In the genomic region with DNA sequence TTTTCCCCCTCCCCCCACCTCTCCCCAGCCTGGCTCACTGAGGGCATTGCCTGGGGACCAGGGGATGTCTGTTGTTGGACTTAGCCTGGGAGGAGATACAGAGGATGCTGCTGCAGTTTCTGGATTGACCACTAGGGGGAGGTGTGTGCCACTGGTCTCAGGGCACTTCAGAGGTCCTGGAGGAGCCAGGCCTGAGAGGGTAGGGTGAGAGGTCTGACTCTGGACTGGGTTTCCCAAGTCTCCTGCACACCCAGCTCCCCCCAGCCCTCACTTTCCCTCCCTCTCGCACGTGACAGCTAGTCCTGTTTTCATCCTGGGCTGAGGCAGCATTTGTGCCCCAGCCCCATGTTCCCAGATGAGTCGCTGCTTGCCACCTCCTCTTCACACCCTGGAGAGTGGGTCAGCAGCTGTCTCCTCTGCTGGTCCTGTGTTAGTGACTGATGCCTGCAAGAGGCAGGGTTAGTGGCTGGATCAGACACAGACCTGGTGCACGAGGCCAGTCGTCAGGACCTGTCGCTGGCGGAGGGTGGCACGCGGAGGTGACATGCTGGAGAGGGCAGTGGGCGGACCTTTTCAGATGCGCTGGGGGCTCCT, we compare ENCODE assay signal across 9 cellular contexts. TPM values are rescaled to one million over a fixed set of nuclear protein-coding genes. Genes with fewer than 3 reads are reported as not detected.
DNase-seq lines count a peak whose midpoint lies in the region; ATAC-seq, FAIRE-seq and TF ChIP-seq lines count a peak whose summit lies in the region.
"Had no signal": no experiment of that assay in that cellular context is flagged by ENCODE, and none has a peak within 500 bp of the region (broad histone marks: within the 10 kb centered on the region; RNA-seq: fewer than 3 reads in every experiment).

No MANE protein-coding gene starts in this region.

- H3K4me3 Mint-ChIP-seq in naive B cell: no peak overlapping the region
- H3K4me3 Mint-ChIP-seq in stimulated activated effector memory CD8-positive, alpha-beta T cell treated with anti-CD3 and anti-CD28 coated beads, Interleukin-12 subunit alpha, Interleukin-12 subunit beta, amount 100 ng/mL, for 72 hours: no peak overlapping the region

- H3K9me3 Mint-ChIP-seq in naive B cell: no peaks in the 10 kb centered on the region
- H3K9me3 Mint-ChIP-seq in stimulated activated effector memory CD8-positive, alpha-beta T cell treated with anti-CD3 and anti-CD28 coated beads, Interleukin-12 subunit alpha, Interleukin-12 subunit beta, amount 100 ng/mL, for 72 hours: no peaks in the 10 kb centered on the region

- no peak overlapping the region for H3K27ac Mint-ChIP-seq in naive B cell
- H3K27ac Mint-ChIP-seq in stimulated activated effector memory CD8-positive, alpha-beta T cell treated with anti-CD3 and anti-CD28 coated beads, Interleukin-12 subunit alpha, Interleukin-12 subunit beta, amount 100 ng/mL, for 72 hours: peak overlapping the region; percentile 90

- peaks cover 5% of the 10 kb centered on the region; the same call in 1 of the 2 replicates for H3K4me1 ChIP-seq in OCI-LY3 (ENCODE audit: low read length)

- H3K27ac ChIP-seq in OCI-LY3 (ENCODE audit: low read length): no peak overlapping the region
- H3K27ac ChIP-seq: SK-N-MC had no signal

- peak; percentile 82 for DNase-seq in CD1c-positive myeloid dendritic cell (ENCODE audit: extremely low spot score)
- DNase-seq in GM19239 (ENCODE audit: insufficient read length, low spot score): peak; percentile 79
- peak; percentile 74 for DNase-seq in activated T-cell treated with anti-CD3 and anti-CD28 coated beads for 1 hour (ENCODE audit: low read depth)
- peak; percentile 60 for DNase-seq in naive B cell
- peak; percentile 83 to 95 for DNase-seq in stimulated activated effector memory CD8-positive, alpha-beta T cell treated with anti-CD3 and anti-CD28 coated beads, Interleukin-12 subunit alpha, Interleukin-12 subunit beta, amount 100 ng/mL, for 72 hours (ENCODE audit: low spot score in 2 of 2)

- no peaks in the 10 kb centered on the region for H3K9me3 ChIP-seq in OCI-LY3 (ENCODE audit: insufficient read depth, low read length)

- no peaks in the 10 kb centered on the region for H3K79me2 ChIP-seq in OCI-LY3 (ENCODE audit: low read length)

- H3K27me3 ChIP-seq in OCI-LY3 (ENCODE audit: low read depth, low read length): no peaks in the 10 kb centered on the region

- no peaks in the 10 kb centered on the region for H4K20me1 ChIP-seq in OCI-LY3 (ENCODE audit: insufficient read depth, low read length)

- no peak overlapping the region for H3K9ac ChIP-seq in OCI-LY3 (ENCODE audit: low read length)

- H3K36me3 ChIP-seq in OCI-LY3 (replicated peaks; ENCODE audit: low read depth, low read length): no peaks in the 10 kb centered on the region

- H2AFZ ChIP-seq in OCI-LY3 (ENCODE audit: low read depth, low read length): no peak overlapping the region

- FAIRE-seq in GM19239 (lab: Jason Lieb, UNC): peak; percentile 86

- H3K4me2 ChIP-seq in OCI-LY3 (ENCODE audit: low read length): no peak overlapping the region

- no peak overlapping the region for H3K4me3 ChIP-seq in OCI-LY3 (ENCODE audit: low read length)
- H3K4me3 ChIP-seq: SK-N-MC had no signal

- no peaks in the 10 kb centered on the region for H3K36me3 Mint-ChIP-seq in naive B cell
- peaks cover 18% of the 10 kb centered on the region for H3K36me3 Mint-ChIP-seq in stimulated activated effector memory CD8-positive, alpha-beta T cell treated with anti-CD3 and anti-CD28 coated beads, Interleukin-12 subunit alpha, Interleukin-12 subunit beta, amount 100 ng/mL, for 72 hours

- peaks cover 8 to 15% (median 12%) of the 10 kb centered on the region in 3 donors for H3K4me1 Mint-ChIP-seq in naive B cell
- peaks cover 75% of the 10 kb centered on the region for H3K4me1 Mint-ChIP-seq in stimulated activated effector memory CD8-positive, alpha-beta T cell treated with anti-CD3 and anti-CD28 coated beads, Interleukin-12 subunit alpha, Interleukin-12 subunit beta, amount 100 ng/mL, for 72 hours

- peak; percentile 65 for ATAC-seq in HG03442 (IDR thresholded peaks at IDR 0.05; ENCODE audit: unreplicated experiment)
- ATAC-seq in esophagus mucosa: peak; percentile 79
- ATAC-seq in naive B cell (ENCODE audit: low read depth in 2 of 2): peak; percentile 67 to 74
- ATAC-seq in stimulated activated effector memory CD8-positive, alpha-beta T cell treated with anti-CD3 and anti-CD28 coated beads, Interleukin-12 subunit alpha, Interleukin-12 subunit beta, amount 100 ng/mL, for 72 hours: peak; percentile 79

- no peaks in the 10 kb centered on the region for H3K27me3 Mint-ChIP-seq in naive B cell

- peak; percentile 71 for TF ChIP-seq CTCF in OCI-LY3 (IDR thresholded peaks at IDR 0.05; ENCODE audit: low read depth, low read length)

RNA-seq across cellular contexts. Expression of a gene that starts 4.4 kb away (rescaled TPM):
- not detected for total RNA-seq in esophagus mucosa
- not detected for polyA plus RNA-seq in naive B cell (ENCODE audit: low read depth in 6 of 6)

RNA-seq across cellular contexts. Expression of a gene that starts 8.8 kb away (rescaled TPM):
- total RNA-seq in esophagus mucosa: not detected
- polyA plus RNA-seq in naive B cell (ENCODE audit: low read depth in 6 of 6): not detected

RNA-seq across cellular contexts. Expression of a gene that starts 53.4 kb away (rescaled TPM):
- 0.08 TPM for total RNA-seq in esophagus mucosa
- under 1 TPM in 1 of 6 donors, not detected in 5; 0.16 TPM for polyA plus RNA-seq in naive B cell (ENCODE audit: low read depth in 6 of 6)
